ENCODE assay signal across 1 cellular context in the genomic region with DNA sequence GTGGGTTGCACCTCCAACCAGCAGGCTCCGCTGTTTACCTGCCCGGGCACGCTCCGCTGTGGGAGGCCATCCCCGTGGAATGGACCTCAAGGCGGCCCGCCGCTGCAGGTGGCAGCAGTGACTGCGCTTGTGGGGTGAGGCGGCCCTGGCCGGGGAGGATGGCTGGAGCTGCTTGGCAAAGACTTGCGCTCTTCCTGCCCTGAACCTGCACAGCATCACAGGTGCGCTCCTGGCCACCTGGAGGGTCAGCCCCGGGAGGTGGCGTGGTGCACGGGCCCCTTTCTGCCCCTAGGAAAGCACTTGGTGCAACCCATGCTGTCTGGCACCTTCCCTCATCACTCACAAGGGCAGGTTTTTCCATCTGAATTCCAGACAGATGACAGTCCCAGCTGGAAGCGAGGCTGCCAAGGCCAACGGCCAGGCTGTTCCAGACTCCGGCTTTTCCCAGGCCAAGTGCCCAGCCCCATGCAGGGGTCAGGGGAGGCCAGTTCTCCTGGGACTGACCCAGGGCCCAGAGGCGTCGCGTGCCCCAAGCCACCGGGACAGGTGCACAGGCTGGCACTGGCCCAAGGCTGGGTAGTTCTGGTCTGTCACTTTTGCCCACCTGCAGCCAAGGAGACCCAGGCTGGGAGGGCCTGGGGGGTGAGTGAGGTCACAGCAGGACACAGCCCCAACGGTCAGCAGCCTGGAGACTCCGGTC.
TF ChIP-seq lines count a peak whose summit lies in the region.

No MANE protein-coding gene starts in this region.

TF ChIP-seq in HepG2, 621 proteins besides CTCF, POLR2A, EP300 and RAD21 (continued from another document and continues in another):
- TF ChIP-seq, protein P1, sequence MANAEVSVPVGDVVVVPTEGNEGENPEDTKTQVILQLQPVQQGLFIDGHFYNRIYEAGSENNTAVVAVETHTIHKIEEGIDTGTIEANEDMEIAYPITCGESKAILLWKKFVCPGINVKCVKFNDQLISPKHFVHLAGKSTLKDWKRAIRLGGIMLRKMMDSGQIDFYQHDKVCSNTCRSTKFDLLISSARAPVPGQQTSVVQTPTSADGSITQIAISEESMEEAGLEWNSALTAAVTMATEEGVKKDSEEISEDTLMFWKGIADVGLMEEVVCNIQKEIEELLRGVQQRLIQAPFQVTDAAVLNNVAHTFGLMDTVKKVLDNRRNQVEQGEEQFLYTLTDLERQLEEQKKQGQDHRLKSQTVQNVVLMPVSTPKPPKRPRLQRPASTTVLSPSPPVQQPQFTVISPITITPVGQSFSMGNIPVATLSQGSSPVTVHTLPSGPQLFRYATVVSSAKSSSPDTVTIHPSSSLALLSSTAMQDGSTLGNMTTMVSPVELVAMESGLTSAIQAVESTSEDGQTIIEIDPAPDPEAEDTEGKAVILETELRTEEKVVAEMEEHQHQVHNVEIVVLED (CRISPR knock-in tag; IDR thresholded peaks at IDR 0.05; ENCODE audit: borderline replicate concordance) = no peak
- TF ChIP-seq SMAD1 (CRISPR knock-in tag; IDR thresholded peaks at IDR 0.05; ENCODE audit: borderline replicate concordance, low read depth) = peak; percentile 26; the same call in 1 of the 2 replicates
- TF ChIP-seq ZNF512B (CRISPR knock-in tag; IDR thresholded peaks at IDR 0.05; ENCODE audit: borderline replicate concordance) = no peak
- no peak for TF ChIP-seq JDP2 (CRISPR knock-in tag; IDR thresholded peaks at IDR 0.05; ENCODE audit: borderline replicate concordance)
- TF ChIP-seq CREM (IDR thresholded peaks at IDR 0.05) = no peak
- TF ChIP-seq CREM (CRISPR knock-in tag; IDR thresholded peaks at IDR 0.05) = no peak
- TF ChIP-seq ZNF232 (CRISPR knock-in tag; IDR thresholded peaks at IDR 0.05; ENCODE audit: borderline replicate concordance) = 0 out of 2 replicates have a peak, but pooled peaks have one; percentile 33
- TF ChIP-seq ZNF629 (CRISPR knock-in tag; conservative IDR thresholded peaks at IDR 0.05) = no peak
- TF ChIP-seq SRF (IDR thresholded peaks at IDR 0.05; ENCODE audit: low read depth, low read length) = no peak
- TF ChIP-seq ZIK1 (CRISPR knock-in tag; IDR thresholded peaks at IDR 0.05; ENCODE audit: borderline replicate concordance, low read depth) = 0 out of 2 replicates have a peak, but pooled peaks have one; percentile 24
- TF ChIP-seq ZNF160 (CRISPR knock-in tag; IDR thresholded peaks at IDR 0.05) = no peak
- TF ChIP-seq SATB2 (CRISPR knock-in tag; IDR thresholded peaks at IDR 0.05) = no peak
- no peak for TF ChIP-seq REL (CRISPR knock-in tag; conservative IDR thresholded peaks at IDR 0.05)
- TF ChIP-seq, protein P2, sequence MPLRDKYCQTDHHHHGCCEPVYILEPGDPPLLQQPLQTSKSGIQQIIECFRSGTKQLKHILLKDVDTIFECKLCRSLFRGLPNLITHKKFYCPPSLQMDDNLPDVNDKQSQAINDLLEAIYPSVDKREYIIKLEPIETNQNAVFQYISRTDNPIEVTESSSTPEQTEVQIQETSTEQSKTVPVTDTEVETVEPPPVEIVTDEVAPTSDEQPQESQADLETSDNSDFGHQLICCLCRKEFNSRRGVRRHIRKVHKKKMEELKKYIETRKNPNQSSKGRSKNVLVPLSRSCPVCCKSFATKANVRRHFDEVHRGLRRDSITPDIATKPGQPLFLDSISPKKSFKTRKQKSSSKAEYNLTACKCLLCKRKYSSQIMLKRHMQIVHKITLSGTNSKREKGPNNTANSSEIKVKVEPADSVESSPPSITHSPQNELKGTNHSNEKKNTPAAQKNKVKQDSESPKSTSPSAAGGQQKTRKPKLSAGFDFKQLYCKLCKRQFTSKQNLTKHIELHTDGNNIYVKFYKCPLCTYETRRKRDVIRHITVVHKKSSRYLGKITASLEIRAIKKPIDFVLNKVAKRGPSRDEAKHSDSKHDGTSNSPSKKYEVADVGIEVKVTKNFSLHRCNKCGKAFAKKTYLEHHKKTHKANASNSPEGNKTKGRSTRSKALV (CRISPR knock-in tag; IDR thresholded peaks at IDR 0.05) = peak; percentile 79; the same call in 1 of the 2 replicates
- TF ChIP-seq, protein P3, sequence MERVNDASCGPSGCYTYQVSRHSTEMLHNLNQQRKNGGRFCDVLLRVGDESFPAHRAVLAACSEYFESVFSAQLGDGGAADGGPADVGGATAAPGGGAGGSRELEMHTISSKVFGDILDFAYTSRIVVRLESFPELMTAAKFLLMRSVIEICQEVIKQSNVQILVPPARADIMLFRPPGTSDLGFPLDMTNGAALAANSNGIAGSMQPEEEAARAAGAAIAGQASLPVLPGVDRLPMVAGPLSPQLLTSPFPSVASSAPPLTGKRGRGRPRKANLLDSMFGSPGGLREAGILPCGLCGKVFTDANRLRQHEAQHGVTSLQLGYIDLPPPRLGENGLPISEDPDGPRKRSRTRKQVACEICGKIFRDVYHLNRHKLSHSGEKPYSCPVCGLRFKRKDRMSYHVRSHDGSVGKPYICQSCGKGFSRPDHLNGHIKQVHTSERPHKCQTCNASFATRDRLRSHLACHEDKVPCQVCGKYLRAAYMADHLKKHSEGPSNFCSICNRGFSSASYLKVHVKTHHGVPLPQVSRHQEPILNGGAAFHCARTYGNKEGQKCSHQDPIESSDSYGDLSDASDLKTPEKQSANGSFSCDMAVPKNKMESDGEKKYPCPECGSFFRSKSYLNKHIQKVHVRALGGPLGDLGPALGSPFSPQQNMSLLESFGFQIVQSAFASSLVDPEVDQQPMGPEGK (CRISPR knock-in tag; IDR thresholded peaks at IDR 0.05) = peak; percentile 77
- no peak for TF ChIP-seq ZNF136 (CRISPR knock-in tag; IDR thresholded peaks at IDR 0.05; ENCODE audit: low read depth)
- TF ChIP-seq ZNF441 (CRISPR knock-in tag; IDR thresholded peaks at IDR 0.05; ENCODE audit: borderline replicate concordance) = no peak
- peak; percentile 48; the same call in 1 of the 2 replicates for TF ChIP-seq SALL2 (CRISPR knock-in tag; IDR thresholded peaks at IDR 0.05)
- TF ChIP-seq MBD4 (IDR thresholded peaks at IDR 0.05; ENCODE audit: borderline replicate concordance, low read length) = no peak
- peak; percentile 89 for TF ChIP-seq TBL1XR1 (IDR thresholded peaks at IDR 0.05; ENCODE audit: borderline replicate concordance, low read length, partially characterized antibody)
- TF ChIP-seq RBAK (CRISPR knock-in tag; IDR thresholded peaks at IDR 0.05) = no peak
- TF ChIP-seq SUZ12 (IDR thresholded peaks at IDR 0.05; ENCODE audit: low read depth, low read length) = no peak
- peak; percentile 65; the same call in 1 of the 2 replicates for TF ChIP-seq ARNT2 (CRISPR knock-in tag; IDR thresholded peaks at IDR 0.05; ENCODE audit: low read depth)
- TF ChIP-seq ETV6 (CRISPR knock-in tag; conservative IDR thresholded peaks at IDR 0.05) = no peak
- peak; percentile 65 for TF ChIP-seq NR2F6 (IDR thresholded peaks at IDR 0.05)
- TF ChIP-seq NR2F6 (CRISPR knock-in tag; IDR thresholded peaks at IDR 0.05) = peak; percentile 88
- peak; percentile 85; the same call in 1 of the 2 replicates for TF ChIP-seq EEA1 (CRISPR knock-in tag; IDR thresholded peaks at IDR 0.05; ENCODE audit: borderline replicate concordance)
- no peak for TF ChIP-seq KLF12 (CRISPR knock-in tag; IDR thresholded peaks at IDR 0.05; ENCODE audit: borderline replicate concordance)
- TF ChIP-seq ZNF703 (CRISPR knock-in tag; IDR thresholded peaks at IDR 0.05; ENCODE audit: borderline replicate concordance) = no peak
- TF ChIP-seq ZNF280D (CRISPR knock-in tag; IDR thresholded peaks at IDR 0.05) = no peak
- TF ChIP-seq MED13 (CRISPR knock-in tag; IDR thresholded peaks at IDR 0.05) = peak; percentile 50; the same call in 1 of the 2 replicates
- TF ChIP-seq, protein P4, sequence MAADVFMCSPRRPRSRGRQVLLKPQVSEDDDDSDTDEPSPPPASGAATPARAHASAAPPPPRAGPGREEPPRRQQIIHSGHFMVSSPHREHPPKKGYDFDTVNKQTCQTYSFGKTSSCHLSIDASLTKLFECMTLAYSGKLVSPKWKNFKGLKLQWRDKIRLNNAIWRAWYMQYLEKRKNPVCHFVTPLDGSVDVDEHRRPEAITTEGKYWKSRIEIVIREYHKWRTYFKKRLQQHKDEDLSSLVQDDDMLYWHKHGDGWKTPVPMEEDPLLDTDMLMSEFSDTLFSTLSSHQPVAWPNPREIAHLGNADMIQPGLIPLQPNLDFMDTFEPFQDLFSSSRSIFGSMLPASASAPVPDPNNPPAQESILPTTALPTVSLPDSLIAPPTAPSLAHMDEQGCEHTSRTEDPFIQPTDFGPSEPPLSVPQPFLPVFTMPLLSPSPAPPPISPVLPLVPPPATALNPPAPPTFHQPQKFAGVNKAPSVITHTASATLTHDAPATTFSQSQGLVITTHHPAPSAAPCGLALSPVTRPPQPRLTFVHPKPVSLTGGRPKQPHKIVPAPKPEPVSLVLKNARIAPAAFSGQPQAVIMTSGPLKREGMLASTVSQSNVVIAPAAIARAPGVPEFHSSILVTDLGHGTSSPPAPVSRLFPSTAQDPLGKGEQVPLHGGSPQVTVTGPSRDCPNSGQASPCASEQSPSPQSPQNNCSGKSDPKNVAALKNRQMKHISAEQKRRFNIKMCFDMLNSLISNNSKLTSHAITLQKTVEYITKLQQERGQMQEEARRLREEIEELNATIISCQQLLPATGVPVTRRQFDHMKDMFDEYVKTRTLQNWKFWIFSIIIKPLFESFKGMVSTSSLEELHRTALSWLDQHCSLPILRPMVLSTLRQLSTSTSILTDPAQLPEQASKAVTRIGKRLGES (CRISPR knock-in tag; IDR thresholded peaks at IDR 0.05; ENCODE audit: borderline replicate concordance) = no peak
- 0 out of 2 replicates have a peak, but pooled peaks have one; percentile 47 for TF ChIP-seq ZNF589 (CRISPR knock-in tag; conservative IDR thresholded peaks at IDR 0.05)
- no peak for TF ChIP-seq USF2 (IDR thresholded peaks at IDR 0.05; ENCODE audit: low read depth, low read length)
- no peak for TF ChIP-seq USF2 (CRISPR knock-in tag; IDR thresholded peaks at IDR 0.05; ENCODE audit: borderline replicate concordance)
- peak; percentile 64 for TF ChIP-seq TEAD3 (CRISPR knock-in tag; optimal IDR thresholded peaks at IDR 0.05; ENCODE audit: borderline replicate concordance)
- no peak; the same call in 1 of the 2 replicates for TF ChIP-seq CHCHD3 (CRISPR knock-in tag; IDR thresholded peaks at IDR 0.05)
- no peak for TF ChIP-seq ZNF746 (CRISPR knock-in tag; IDR thresholded peaks at IDR 0.05)
- TF ChIP-seq CSRNP2 (CRISPR knock-in tag; conservative IDR thresholded peaks at IDR 0.05; ENCODE audit: low read depth) = no peak
- peak; percentile 25 for TF ChIP-seq ZEB1 (IDR thresholded peaks at IDR 0.05; ENCODE audit: insufficient replicate concordance, low read depth)
